ENCODE assay signal across 10 cellular contexts in genomic region chr3:1087066-1087555, GRCh38. TPM values are rescaled to one million over a fixed set of nuclear protein-coding genes. Genes with fewer than 3 reads are reported as not detected.
DNase-seq lines count a peak whose midpoint lies in the region; ATAC-seq and TF ChIP-seq lines count a peak whose summit lies in the region.
"Had no signal": no experiment of that assay in that cellular context is flagged by ENCODE, and none has a peak within 500 bp of the region (broad histone marks: within the 10 kb centered on the region; RNA-seq: fewer than 3 reads in every experiment).

No MANE protein-coding gene starts in this region.

- no peaks in the 10 kb centered on the region for H3K4me1 Mint-ChIP-seq in endothelial cell (ENCODE audit: unreplicated experiment)
- H3K4me1 Mint-ChIP-seq: activated T-helper 17 cell treated with anti-CD3 and anti-CD28 coated beads, Interleukin-2, amount 50 U/mL, for 72 hours had no signal

- H3K4me3 ChIP-seq in right atrium auricular region = no peak overlapping the region
- no peak overlapping the region for H3K4me3 ChIP-seq in brain microvascular endothelial cell (ENCODE audit: low read depth, low read length)
- H3K4me3 ChIP-seq in lower lobe of right lung = no peak overlapping the region

- ATAC-seq in left ventricle myocardium superior (no peak), lower lobe of right lung (peak; percentile 75 to 93), GM19467 (IDR thresholded peaks at IDR 0.05; ENCODE audit: unreplicated experiment) (no peak)
- ATAC-seq: activated T-helper 17 cell treated with anti-CD3 and anti-CD28 coated beads, Interleukin-2, amount 50 U/mL, for 72 hours had no signal

- H3K4me1 ChIP-seq in right atrium auricular region (no peaks in the 10 kb centered on the region), lower lobe of right lung (no peaks in the 10 kb centered on the region)

- H3K36me3 ChIP-seq in right atrium auricular region (no peaks in the 10 kb centered on the region), brain microvascular endothelial cell (replicated peaks) (no peaks in the 10 kb centered on the region), lower lobe of right lung (no peaks in the 10 kb centered on the region)

- no peaks in the 10 kb centered on the region for H3K27me3 Mint-ChIP-seq in endothelial cell (ENCODE audit: unreplicated experiment)
- H3K27me3 Mint-ChIP-seq: activated T-helper 17 cell treated with anti-CD3 and anti-CD28 coated beads, Interleukin-2, amount 50 U/mL, for 72 hours had no signal

- H3K9me3 Mint-ChIP-seq in endothelial cell (ENCODE audit: unreplicated experiment) = peaks cover 22% of the 10 kb centered on the region

- H3K9me3 ChIP-seq in right atrium auricular region (no peaks in the 10 kb centered on the region), lower lobe of right lung (no peaks in the 10 kb centered on the region)

- no peaks in the 10 kb centered on the region for H3K27me3 ChIP-seq in right atrium auricular region
- no peaks in the 10 kb centered on the region for H3K27me3 ChIP-seq in brain microvascular endothelial cell (replicated peaks)
- H3K27me3 ChIP-seq in lower lobe of right lung (ENCODE audit: low read depth) = no peaks in the 10 kb centered on the region

- in situ Hi-C loops in brain microvascular endothelial cell (cut with HindIII; ENCODE audit: low pct_ligation_motif_present, low sequenced_read_pairs) = no loop called here

- no peak overlapping the region for H3K27ac Mint-ChIP-seq in endothelial cell (ENCODE audit: unreplicated experiment)
- H3K27ac Mint-ChIP-seq: activated T-helper 17 cell treated with anti-CD3 and anti-CD28 coated beads, Interleukin-2, amount 50 U/mL, for 72 hours had no signal

- DNase-seq in left ventricle myocardium superior (peak; percentile 33), right atrium auricular region (ENCODE audit: low spot score) (no peak), brain microvascular endothelial cell (peak; percentile 92), lower lobe of right lung (peak; percentile 68), SIG-M5 treated with dmso at 0.1 percent for 504 hours (lab: John Stamatoyannopoulos, UW; ENCODE audit: unreplicated experiment) (no peak), endothelial cell (ENCODE audit: low spot score) (no peak), DMS 273 (lab: John Stamatoyannopoulos, UW; ENCODE audit: unreplicated experiment) (no peak)
- DNase-seq: SW 1271 had no signal

- TF ChIP-seq CTCF in right atrium auricular region (IDR thresholded peaks at IDR 0.05) (no peak), brain microvascular endothelial cell (IDR thresholded peaks at IDR 0.05; ENCODE audit: low read depth, low read length, missing control alignments) (peak; percentile 41), lower lobe of right lung (IDR thresholded peaks at IDR 0.05) (peak; percentile 29), endothelial cell (IDR thresholded peaks at IDR 0.05; ENCODE audit: unreplicated experiment) (no peak)

- H3K4me3 Mint-ChIP-seq in endothelial cell (ENCODE audit: unreplicated experiment) = no peak overlapping the region
- H3K4me3 Mint-ChIP-seq: activated T-helper 17 cell treated with anti-CD3 and anti-CD28 coated beads, Interleukin-2, amount 50 U/mL, for 72 hours had no signal

- H3K27ac ChIP-seq in right atrium auricular region (no peak overlapping the region), brain microvascular endothelial cell (peak overlapping the region; percentile 58), lower lobe of right lung (peak overlapping the region; percentile 24)

- intact Hi-C loops in left ventricle myocardium superior (cut with micrococcal nuclease) (no loop called here), lower lobe of right lung (cut with DNase I) (no loop called here)

- no peaks in the 10 kb centered on the region for H3K36me3 Mint-ChIP-seq in endothelial cell (ENCODE audit: low read depth, unreplicated experiment)

RNA-seq across cellular contexts. Expression of gene CNTN6, which starts 5.7 kb away (rescaled TPM):
- total RNA-seq in left ventricle myocardium superior (0.07 TPM), right atrium auricular region (under 1 TPM in 1 of 2 donors, not detected in 1; 0.28 TPM), lower lobe of right lung (10.3 TPM), endothelial cell (ENCODE audit: unreplicated experiment) (not detected)
- total RNA-seq: activated T-helper 17 cell treated with anti-CD3 and anti-CD28 coated beads, Interleukin-2, amount 50 U/mL, for 72 hours had no signal

Comparison
In these comparisons a context has a peak if more than half of its experiments do, and no peak if none do; other contexts are left out.
1. DNase-seq: peak in left ventricle myocardium superior (single experiment), brain microvascular endothelial cell (single experiment) and lower lobe of right lung (single experiment); none in right atrium auricular region (single experiment), SIG-M5 treated with dmso at 0.1 percent for 504 hours (single experiment), endothelial cell (single experiment) and DMS 273 (single experiment).
2. ATAC-seq: peak in lower lobe of right lung (2 of 2); none in left ventricle myocardium superior (single experiment) and GM19467 (single experiment).
3. H3K27ac ChIP-seq: peak in brain microvascular endothelial cell (single experiment) and lower lobe of right lung (single experiment); none in right atrium auricular region (0 of 2).
4. CTCF ChIP-seq: peak in brain microvascular endothelial cell (single experiment) and lower lobe of right lung (single experiment); none in right atrium auricular region (0 of 2) and endothelial cell (single experiment).